In the genomic region with DNA sequence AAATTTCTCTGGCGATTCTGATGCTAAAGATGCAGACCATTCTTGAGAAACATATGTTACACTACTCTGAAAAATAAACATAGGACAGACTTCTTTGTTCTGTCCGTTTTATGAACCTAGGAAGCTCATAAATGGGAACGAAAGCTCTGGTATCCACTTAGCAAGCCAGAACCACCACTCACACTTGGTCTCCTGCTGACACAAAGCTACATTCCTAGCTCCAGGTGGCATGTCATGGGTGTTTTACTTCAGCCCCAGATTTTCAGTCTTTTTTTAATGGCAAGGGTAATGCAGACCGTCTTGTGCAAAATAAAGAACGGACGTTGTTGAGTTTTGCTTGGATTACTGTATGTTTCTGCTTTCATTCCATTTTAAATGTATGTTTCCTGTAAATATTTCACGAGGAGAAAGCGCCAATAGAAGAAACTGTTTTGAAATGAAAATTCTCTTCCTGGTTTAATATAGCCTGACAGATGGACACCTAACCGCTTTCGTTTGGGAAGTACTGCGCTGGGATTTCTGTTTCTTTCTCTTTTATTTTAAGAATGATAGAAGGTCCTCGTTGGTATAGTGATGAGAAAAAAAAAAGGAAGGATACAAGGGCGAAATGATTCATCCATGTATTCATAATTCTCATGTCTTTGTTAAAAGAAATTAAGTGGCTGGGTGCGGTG, we compare ENCODE assay signal across 8 cellular contexts. TPM values are rescaled to one million over a fixed set of nuclear protein-coding genes. Genes with fewer than 3 reads are reported as not detected.
A peak's percentile ranks its signal among the peaks of the same experiment; 100 is the strongest.
DNase-seq lines count a peak whose midpoint lies in the region; ATAC-seq and TF ChIP-seq lines count a peak whose summit lies in the region.

No MANE protein-coding gene starts in this region.

- TF ChIP-seq CTCF in Loucy (conservative IDR thresholded peaks at IDR 0.05; ENCODE audit: low read length), result no peak
- peak in 2 of 3 experiments; percentile 16 to 18 for TF ChIP-seq CTCF in esophagus muscularis mucosa (IDR thresholded peaks at IDR 0.05)
- no peak for TF ChIP-seq CTCF in neural cell (IDR thresholded peaks at IDR 0.05; ENCODE audit: poor library complexity, severe bottlenecking)

- H3K36me3 ChIP-seq in Loucy (ENCODE audit: insufficient read depth, low read length) (no peaks in the 10 kb centered on the region), esophagus muscularis mucosa (peaks cover 0 to 7% (median 0%) of the 10 kb centered on the region in 4 donors), neural cell (ENCODE audit: insufficient read depth, low read length) (no peaks in the 10 kb centered on the region)

- intact Hi-C loops in esophagus muscularis mucosa (cut with DNase I), result loop anchor here (2.0 kb wide), 1 partner anchor 33 kb away; a partner anchor contains a TSS

- peak overlapping the region; percentile 90 to 95 (median 94) for H3K27ac ChIP-seq in esophagus muscularis mucosa (replicated peaks in 1 of 4)
- H3K27ac ChIP-seq in neural cell (ENCODE audit: low read length), result peak overlapping the region; percentile 90

- H3K27me3 ChIP-seq in Loucy (ENCODE audit: insufficient read depth, low read length, poor library complexity, severe bottlenecking) (no peaks in the 10 kb centered on the region), esophagus muscularis mucosa (no peaks in the 10 kb centered on the region), neural cell (ENCODE audit: insufficient read depth, low read depth, low read length) (no peaks in the 10 kb centered on the region)

- H2AFZ ChIP-seq in Loucy (ENCODE audit: low read length) (peak overlapping the region; percentile 99), neural cell (ENCODE audit: low read depth, low read length) (peak overlapping the region; percentile 98)

- ATAC-seq in HG03439 (IDR thresholded peaks at IDR 0.05; ENCODE audit: unreplicated experiment) (no peak), GM21447 (IDR thresholded peaks at IDR 0.05; ENCODE audit: unreplicated experiment) (no peak), HG03457 (IDR thresholded peaks at IDR 0.05; ENCODE audit: unreplicated experiment) (no peak)

- H3K9me2 ChIP-seq in Loucy (replicated peaks; ENCODE audit: low read depth, low read length), result no peaks in the 10 kb centered on the region
- no peaks in the 10 kb centered on the region for H3K9me2 ChIP-seq in neural cell (ENCODE audit: insufficient read depth, low read length)

- H3K4me1 ChIP-seq in Loucy (ENCODE audit: insufficient read depth, low read length, poor library complexity, severe bottlenecking) (peaks cover 12% of the 10 kb centered on the region), esophagus muscularis mucosa (peaks cover 0 to 23% (median 20%) of the 10 kb centered on the region in 4 donors)

- TF ChIP-seq EP300 in esophagus muscularis mucosa (IDR thresholded peaks at IDR 0.05) (no peak), neural cell (conservative IDR thresholded peaks at IDR 0.05; ENCODE audit: poor library complexity, severe bottlenecking) (no peak)

- H3K79me2 ChIP-seq in Loucy (ENCODE audit: insufficient read depth, low read length), result peaks cover 14% of the 10 kb centered on the region
- H3K79me2 ChIP-seq in neural cell (replicated peaks; ENCODE audit: insufficient read depth, low read length), result peaks cover 9% of the 10 kb centered on the region

- H3F3A ChIP-seq in Loucy (ENCODE audit: low read depth) (no peaks in the 10 kb centered on the region), neural cell (ENCODE audit: insufficient read depth, low read length, poor library complexity, severe bottlenecking) (no peaks in the 10 kb centered on the region)

- peak overlapping the region; percentile 95 for H3K4me2 ChIP-seq in Loucy (ENCODE audit: low read depth, low read length, poor library complexity, severe bottlenecking)
- H3K4me2 ChIP-seq in neural cell (ENCODE audit: low read length), result peak overlapping the region; percentile 94

- H3K9ac ChIP-seq in Loucy (ENCODE audit: low read depth, low read length, poor library complexity, severe bottlenecking) (peak overlapping the region; percentile 87), neural cell (ENCODE audit: low read length) (peak overlapping the region; percentile 90)

- DNase-seq in Daoy (ENCODE audit: low read depth) (peak; percentile 74), SW480 (ENCODE audit: low spot score) (peak; percentile 76), esophagus muscularis mucosa (ENCODE audit: extremely low spot score) (no peak)

- no peak for TF ChIP-seq POLR2A in esophagus muscularis mucosa (IDR thresholded peaks at IDR 0.05; ENCODE audit: low read depth)

- TF ChIP-seq RAD21 in neural cell (conservative IDR thresholded peaks at IDR 0.05), result no peak

- WGBS in esophagus muscularis mucosa, result 20% methylated on average over 14 of the region's 14 CpGs

- peak overlapping the region; percentile 93 for H3K4me3 ChIP-seq in Loucy (ENCODE audit: low read length, poor library complexity, severe bottlenecking)
- H3K4me3 ChIP-seq in esophagus muscularis mucosa, result peak overlapping the region; percentile 69 to 94 (median 80)
- peak overlapping the region; percentile 92 for H3K4me3 ChIP-seq in neural cell (ENCODE audit: low read length)

- H3K9me3 ChIP-seq in Loucy (ENCODE audit: insufficient read depth, low read depth, low read length), result no peaks in the 10 kb centered on the region
- H3K9me3 ChIP-seq in esophagus muscularis mucosa, result no peaks in the 10 kb centered on the region
- no peaks in the 10 kb centered on the region for H3K9me3 ChIP-seq in neural cell (ENCODE audit: low read length)

- H4K20me1 ChIP-seq in Loucy (ENCODE audit: insufficient read depth, low read length, poor library complexity, severe bottlenecking) (peaks cover 2% of the 10 kb centered on the region), neural cell (ENCODE audit: insufficient read depth) (no peaks in the 10 kb centered on the region)

TF ChIP-seq in neural cell, 6 proteins besides CTCF, POLR2A, EP300 and RAD21:
- TF ChIP-seq SMC3 (conservative IDR thresholded peaks at IDR 0.05; ENCODE audit: poor library complexity) (no peak), POLR2AphosphoS5 (IDR thresholded peaks at IDR 0.05) (no peak), EZH2 (IDR thresholded peaks at IDR 0.05; ENCODE audit: borderline replicate concordance, insufficient read depth, low read length, poor library complexity, severe bottlenecking) (no peak), TAF1 (IDR thresholded peaks at IDR 0.05; ENCODE audit: low read depth) (no peak), MXI1 (conservative IDR thresholded peaks at IDR 0.05; ENCODE audit: poor library complexity, severe bottlenecking) (no peak)
- TF ChIP-seq, protein P1, sequence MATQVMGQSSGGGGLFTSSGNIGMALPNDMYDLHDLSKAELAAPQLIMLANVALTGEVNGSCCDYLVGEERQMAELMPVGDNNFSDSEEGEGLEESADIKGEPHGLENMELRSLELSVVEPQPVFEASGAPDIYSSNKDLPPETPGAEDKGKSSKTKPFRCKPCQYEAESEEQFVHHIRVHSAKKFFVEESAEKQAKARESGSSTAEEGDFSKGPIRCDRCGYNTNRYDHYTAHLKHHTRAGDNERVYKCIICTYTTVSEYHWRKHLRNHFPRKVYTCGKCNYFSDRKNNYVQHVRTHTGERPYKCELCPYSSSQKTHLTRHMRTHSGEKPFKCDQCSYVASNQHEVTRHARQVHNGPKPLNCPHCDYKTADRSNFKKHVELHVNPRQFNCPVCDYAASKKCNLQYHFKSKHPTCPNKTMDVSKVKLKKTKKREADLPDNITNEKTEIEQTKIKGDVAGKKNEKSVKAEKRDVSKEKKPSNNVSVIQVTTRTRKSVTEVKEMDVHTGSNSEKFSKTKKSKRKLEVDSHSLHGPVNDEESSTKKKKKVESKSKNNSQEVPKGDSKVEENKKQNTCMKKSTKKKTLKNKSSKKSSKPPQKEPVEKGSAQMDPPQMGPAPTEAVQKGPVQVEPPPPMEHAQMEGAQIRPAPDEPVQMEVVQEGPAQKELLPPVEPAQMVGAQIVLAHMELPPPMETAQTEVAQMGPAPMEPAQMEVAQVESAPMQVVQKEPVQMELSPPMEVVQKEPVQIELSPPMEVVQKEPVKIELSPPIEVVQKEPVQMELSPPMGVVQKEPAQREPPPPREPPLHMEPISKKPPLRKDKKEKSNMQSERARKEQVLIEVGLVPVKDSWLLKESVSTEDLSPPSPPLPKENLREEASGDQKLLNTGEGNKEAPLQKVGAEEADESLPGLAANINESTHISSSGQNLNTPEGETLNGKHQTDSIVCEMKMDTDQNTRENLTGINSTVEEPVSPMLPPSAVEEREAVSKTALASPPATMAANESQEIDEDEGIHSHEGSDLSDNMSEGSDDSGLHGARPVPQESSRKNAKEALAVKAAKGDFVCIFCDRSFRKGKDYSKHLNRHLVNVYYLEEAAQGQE (IDR thresholded peaks at IDR 0.05; ENCODE audit: borderline replicate concordance), result no peak
TF ChIP-seq in neural cell: peak in this region for 0.

RNA-seq across cellular contexts. Expression of a gene that starts 0.8 kb away (rescaled TPM):
- total RNA-seq in Daoy (2014; rRNA removed; shearing (Covaris generic)), result 55.1 and 67.4 TPM in 2 replicates
- 10 to 100 TPM; 12.1 to 25.3 (median 21.4) TPM for total RNA-seq in esophagus muscularis mucosa
- 91.6 and 98.6 TPM in 2 replicates for polyA plus RNA-seq in neural cell
- 43.6 and 50.1 TPM in 2 replicates for polyA minus RNA-seq in neural cell

RNA-seq across cellular contexts. Expression of a gene that starts 4.4 kb away (rescaled TPM):
- 74.5 and 92.7 TPM in 2 replicates for total RNA-seq in Daoy (2014; rRNA removed; shearing (Covaris generic))
- total RNA-seq in esophagus muscularis mucosa, result 100 to 1,000 TPM; 160 to 296 (median 175) TPM
- 139 and 145 TPM in 2 replicates for polyA plus RNA-seq in neural cell
- 119 and 140 TPM in 2 replicates for polyA minus RNA-seq in neural cell

RNA-seq across cellular contexts. Expression of a gene that starts 33.9 kb away (rescaled TPM):
- 483 and 582 TPM in 2 replicates for total RNA-seq in Daoy (2014; rRNA removed; shearing (Covaris generic))
- 100 to 1,000 TPM; 229 to 289 (median 269) TPM for total RNA-seq in esophagus muscularis mucosa
- polyA plus RNA-seq in neural cell, result 404 and 466 TPM in 2 replicates
- polyA minus RNA-seq in neural cell, result 126 and 149 TPM in 2 replicates

RNA-seq across cellular contexts. Expression of a gene that starts 51.4 kb away (rescaled TPM):
- 96.2 and 96.8 TPM in 2 replicates for total RNA-seq in Daoy (2014; rRNA removed; shearing (Covaris generic))
- total RNA-seq in esophagus muscularis mucosa, result 10 to 100 TPM; 20.7 to 36.1 (median 23.1) TPM
- polyA plus RNA-seq in neural cell, result 137 and 153 TPM in 2 replicates
- 30.2 and 34.3 TPM in 2 replicates for polyA minus RNA-seq in neural cell

Comparison
In these comparisons a context has a peak if more than half of its experiments do, and no peak if none do; other contexts are left out.
1. CTCF ChIP-seq: peak in esophagus muscularis mucosa (2 of 3); none in Loucy (single experiment) and neural cell (single experiment).
2. Peak in every context shown above with its lines, with median percentiles within 50 percentile points of each other: H3K4me3 ChIP-seq.